11 cellular contexts compared by ENCODE assay signal in genomic region chr2:101793277-101793969, GRCh38.
DNase-seq lines count a peak whose midpoint lies in the region; ATAC-seq and TF ChIP-seq lines count a peak whose summit lies in the region.
"Had no signal": no experiment of that assay in that cellular context is flagged by ENCODE, and none has a peak within 500 bp of the region (broad histone marks: within the 10 kb centered on the region; RNA-seq: fewer than 3 reads in every experiment).

No MANE protein-coding gene starts in this region.

- H3F3A ChIP-seq in GM23248 (ENCODE audit: insufficient read depth), result peaks cover 83% of the 10 kb centered on the region

- H3K9me3 ChIP-seq in GM23248 (ENCODE audit: low read depth), result no peaks in the 10 kb centered on the region
- H3K9me3 ChIP-seq in heart left ventricle, result no peaks in the 10 kb centered on the region
- H3K9me3 ChIP-seq in psoas muscle, result no peaks in the 10 kb centered on the region
- H3K9me3 ChIP-seq: right lobe of liver had no signal

- TF ChIP-seq CTCF in heart left ventricle (IDR thresholded peaks at IDR 0.05), result peak in 7 of 12 donors; percentile 11 to 57 (median 31)
- no peak for TF ChIP-seq CTCF in psoas muscle (IDR thresholded peaks at IDR 0.05)

- H3K27ac ChIP-seq in GM23248 (no peak overlapping the region; the same call in 1 of the 2 replicates), heart left ventricle (peak overlapping the region in 8 of 12 donors; percentile 2 to 66 (median 29)), psoas muscle (no peak overlapping the region)
- H3K27ac ChIP-seq: right lobe of liver had no signal

- intact Hi-C loops in heart left ventricle (cut with DNase I) (loop anchor here in 2 of 10 donors (5.0 kb wide), 1 partner anchor 34 kb away; no protein-coding TSS in a partner anchor), psoas muscle (cut with DNase I) (no loop called here)

- in situ Hi-C loops in GM23248 (cut with MboI), result no loop called here

- H3K9me2 ChIP-seq in GM23248 (ENCODE audit: insufficient read depth), result no peaks in the 10 kb centered on the region

- H3K4me3 ChIP-seq in GM23248 (no peak overlapping the region), heart left ventricle (no peak overlapping the region), psoas muscle (no peak overlapping the region)
- H3K4me3 ChIP-seq: right lobe of liver had no signal

- no peak overlapping the region for H2AFZ ChIP-seq in GM23248

- no peak overlapping the region for H3K9ac ChIP-seq in GM23248

- peaks cover 26% of the 10 kb centered on the region; the same call in 1 of the 2 replicates for H4K20me1 ChIP-seq in GM23248 (ENCODE audit: insufficient read depth)

- WGBS in GM23248 (ENCODE audit: low coverage in 1 of 2, low lambda C conversion rate in 2 of 2, missing lambda C conversion rate in 2 of 2), 2 experiments, result 58 to 59% methylated on average over 3 of the region's 3 CpGs
- 17 to 31% (median 22%) methylated on average over 3 of the region's 3 CpGs for WGBS in heart left ventricle, 4 donors
- 43 to 52% (median 44%) methylated on average over 3 of the region's 3 CpGs for WGBS in psoas muscle, 3 donors

- peak in 3 of 4 donors; percentile 25 to 57 (median 30) for ATAC-seq in heart left ventricle
- ATAC-seq in HG02798 (IDR thresholded peaks at IDR 0.05; ENCODE audit: poor library complexity, unreplicated experiment), result no peak
- no peak for ATAC-seq in psoas muscle

- H3K4me2 ChIP-seq in GM23248 (ENCODE audit: unreplicated experiment), result no peak overlapping the region

- peaks cover 61% of the 10 kb centered on the region for H3K4me1 ChIP-seq in GM23248 (ENCODE audit: insufficient read depth)
- H3K4me1 ChIP-seq in heart left ventricle, result peaks cover 2 to 100% (median 68%) of the 10 kb centered on the region in 12 donors
- H3K4me1 ChIP-seq in psoas muscle, result peaks cover 30% of the 10 kb centered on the region

- TF ChIP-seq POLR2A in heart left ventricle (IDR thresholded peaks at IDR 0.05), result no peak

- H3K36me3 ChIP-seq in GM23248 (ENCODE audit: low read depth) (peaks cover 10% of the 10 kb centered on the region), heart left ventricle (peaks cover 0 to 4% (median 0%) of the 10 kb centered on the region in 9 donors), psoas muscle (ENCODE audit: insufficient read depth in 1 of 2, low read depth in 1 of 2) (peaks cover 0 to 2% of the 10 kb centered on the region in 2 donors)
- H3K36me3 ChIP-seq: right lobe of liver had no signal

- peak; percentile 39 for DNase-seq in GM23248
- peak; percentile 29 for DNase-seq in SK-N-DZ (ENCODE audit: low spot score)
- peak in 3 of 5 donors; percentile 37 to 62 (median 42) for DNase-seq in heart left ventricle
- peak; percentile 65 for DNase-seq in putamen (ENCODE audit: low spot score)
- no peak for DNase-seq in activated T-cell treated with anti-CD3 and anti-CD28 coated beads, Interleukin-2, amount 50 U/mL, for 1 hour
- DNase-seq in psoas muscle, result no peak
- DNase-seq in NOMO-1 treated with dmso at 0.1 percent for 144 hours (lab: John Stamatoyannopoulos, UW; ENCODE audit: unreplicated experiment), result no peak
- DNase-seq: activated naive CD8-positive, alpha-beta T cell treated with anti-CD3 and anti-CD28 coated beads, Interleukin-2, amount 10 ng/mL, durations not matched to agents 7 days and 5 days; NCI-H510A; right lobe of liver had no signal

- no peaks in the 10 kb centered on the region for H3K27me3 ChIP-seq in GM23248 (replicated peaks; ENCODE audit: insufficient read depth)
- no peaks in the 10 kb centered on the region for H3K27me3 ChIP-seq in heart left ventricle
- no peaks in the 10 kb centered on the region for H3K27me3 ChIP-seq in psoas muscle (ENCODE audit: insufficient read depth in 3 of 3, low read length in 2 of 3)
- H3K27me3 ChIP-seq: right lobe of liver had no signal

- H3K79me2 ChIP-seq in GM23248 (ENCODE audit: insufficient read depth), result peaks cover 100% of the 10 kb centered on the region

Comparison
In these comparisons a context has a peak if more than half of its experiments do, and no peak if none do; other contexts are left out.
1. DNase-seq: peak in GM23248 (single experiment), SK-N-DZ (single experiment), heart left ventricle (3 of 5) and putamen (single experiment); none in activated T-cell treated with anti-CD3 and anti-CD28 coated beads, Interleukin-2, amount 50 U/mL, for 1 hour (single experiment), psoas muscle (0 of 2) and NOMO-1 treated with dmso at 0.1 percent for 144 hours (single experiment).
2. H3K27ac ChIP-seq: peak in heart left ventricle (8 of 12); none in GM23248 (single experiment) and psoas muscle (single experiment).
3. ATAC-seq: peak in heart left ventricle (3 of 4); none in HG02798 (single experiment) and psoas muscle (0 of 4).